Comparison of ENCODE assay signal across 34 cellular contexts in the genomic region with DNA sequence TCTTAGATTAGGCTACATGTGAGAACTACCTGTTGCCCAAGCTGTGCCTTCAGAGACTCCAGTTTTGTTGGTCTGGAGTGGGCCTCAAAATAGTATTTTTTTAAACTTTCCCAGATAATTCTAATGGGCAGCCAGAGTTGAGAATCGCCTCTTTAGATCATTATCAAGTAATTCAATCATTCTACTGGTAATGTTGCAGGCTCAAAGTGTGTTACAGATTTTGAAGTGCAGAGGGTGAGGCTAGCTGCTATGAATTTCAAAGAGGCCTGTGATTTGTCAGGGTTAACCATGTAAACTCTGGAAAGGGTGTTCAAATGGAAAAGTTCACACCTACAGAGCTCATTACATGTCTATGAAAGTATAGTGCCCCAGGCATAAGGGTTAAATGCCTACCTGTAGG. TPM values are rescaled to one million over a fixed set of nuclear protein-coding genes. Genes with fewer than 3 reads are reported as not detected.
"Had no signal": no experiment of that assay in that cellular context is flagged by ENCODE, and none has a peak within 500 bp of the region (broad histone marks: within the 10 kb centered on the region; RNA-seq: fewer than 3 reads in every experiment).

No MANE protein-coding gene starts in this region.

- H3K27ac ChIP-seq: adrenal gland, body of pancreas, brain microvascular endothelial cell, VCaP had no signal

- H3K36me3 ChIP-seq: adrenal gland, brain microvascular endothelial cell, breast epithelium had no signal

- H3K9me3 ChIP-seq: adrenal gland, body of pancreas, breast epithelium had no signal

- ATAC-seq: activated CD8-positive, alpha-beta T cell treated with anti-CD3 and anti-CD28 coated beads for 36 hours; activated naive CD4-positive, alpha-beta T cell treated with anti-CD3 and anti-CD28 coated beads, Interleukin-2, amount 50 U/mL, for 72 hours; activated T-cell treated with anti-CD3 and anti-CD28 coated beads, Interleukin-2, amount 50 U/mL, for 4 hours; activated T-cell treated with anti-CD3 and anti-CD28 coated beads, Interleukin-2, amount 50 U/mL, for 72 hours; activated T-helper 17 cell treated with anti-CD3 and anti-CD28 coated beads, Interleukin-2, amount 50 U/mL, for 72 hours; body of pancreas had no signal

- H3K4me3 ChIP-seq: adrenal gland, body of pancreas, breast epithelium had no signal

- H3K27me3 ChIP-seq: adrenal gland, body of pancreas, brain microvascular endothelial cell, breast epithelium had no signal

- DNase-seq: activated B cell treated with CpG ODN at 0.5 μM for 24 hours; activated CD4-positive, alpha-beta memory T cell treated with anti-CD3 and anti-CD28 coated beads for 36 hours; activated CD4-positive, alpha-beta T cell treated with anti-CD3 and anti-CD28 coated beads for 4 hours; activated CD4-positive, alpha-beta T cell treated with anti-CD3 and anti-CD28 coated beads, Interleukin-2, amount 10 ng/mL, durations not matched to agents 24 days and 14 days; activated CD4-positive, alpha-beta T cell treated with anti-CD3 and anti-CD28 coated beads, Interleukin-2, amount 50 U/mL, for 1 hour; activated CD4-positive, alpha-beta T cell treated with anti-CD3 and anti-CD28 coated beads, Interleukin-2, amount 50 U/mL, for 4 hours; activated CD4-positive, CD25-positive, alpha-beta regulatory T cell treated with anti-CD3 and anti-CD28 coated beads, Interleukin-2, amount 50 U/mL, for 72 hours; activated CD8-positive, alpha-beta memory T cell treated with anti-CD3 and anti-CD28 coated beads, Interleukin-2, amount 50 U/mL, for 4 hours; activated CD8-positive, alpha-beta T cell treated with anti-CD3 and anti-CD28 coated beads for 36 hours; activated effector memory CD4-positive, alpha-beta T cell treated with anti-CD3 and anti-CD28 coated beads, Interleukin-2, amount 50 U/mL, for 16 hours; activated gamma-delta T cell treated with Interleukin-2 at 50 U/mL for 16 hours; activated naive CD4-positive, alpha-beta T cell; activated naive CD4-positive, alpha-beta T cell treated with anti-CD3 and anti-CD28 coated beads for 36 hours; activated naive CD4-positive, alpha-beta T cell treated with anti-CD3 and anti-CD28 coated beads, Interleukin-2, amount 50 U/mL, for 16 hours; activated naive CD8-positive, alpha-beta T cell treated with anti-CD3 and anti-CD28 coated beads for 36 hours; activated T-cell treated with anti-CD3 and anti-CD28 coated beads for 4 hours; activated T-cell treated with anti-CD3 and anti-CD28 coated beads, Interleukin-2, amount 50 U/mL, for 1 hour; activated T-cell treated with anti-CD3 and anti-CD28 coated beads, Interleukin-2, amount 50 U/mL, for 4 hours; activated T-cell treated with anti-CD3 and anti-CD28 coated beads, Interleukin-2, amount 50 U/mL, for 72 hours; adrenal gland; amniotic stem cell; aorta; body of pancreas; brain microvascular endothelial cell; central memory CD4-positive, alpha-beta T cell; T-helper 1 cell; T-helper 2 cell; T-helper 9 cell had no signal

- H3K4me1 ChIP-seq: breast epithelium had no signal

RNA-seq across cellular contexts. Expression of a gene that starts 30.1 kb away (rescaled TPM):
- total RNA-seq: activated B cell treated with CpG ODN at 0.5 μM for 24 hours; activated CD4-positive, alpha-beta memory T cell treated with anti-CD3 and anti-CD28 coated beads for 36 hours; activated CD4-positive, alpha-beta T cell treated with anti-CD3 and anti-CD28 coated beads, Interleukin-2, amount 10 ng/mL, durations not matched to agents 24 days and 14 days; activated CD8-positive, alpha-beta memory T cell treated with anti-CD3 and anti-CD28 coated beads for 36 hours; activated CD8-positive, alpha-beta T cell treated with anti-CD3 and anti-CD28 coated beads for 36 hours; activated naive CD4-positive, alpha-beta T cell treated with anti-CD3 and anti-CD28 coated beads for 36 hours; activated naive CD4-positive, alpha-beta T cell treated with anti-CD3 and anti-CD28 coated beads, Interleukin-2, amount 50 U/mL, for 72 hours; activated naive CD8-positive, alpha-beta T cell treated with anti-CD3 and anti-CD28 coated beads for 36 hours; activated T-cell treated with anti-CD3 and anti-CD28 coated beads, Interleukin-2, amount 50 U/mL, for 4 hours; activated T-cell treated with anti-CD3 and anti-CD28 coated beads, Interleukin-2, amount 50 U/mL, for 72 hours; activated T-helper 1 cell treated with anti-CD3 and anti-CD28 coated beads, Interleukin-12 subunit alpha, Interleukin-12 subunit beta, Interleukin-2, Interleukin-4 antibody, amounts not matched to agents 30 ng/mL and 10 ng/mL and 1 ng/mL, durations not matched to agents 14 hours and 24 hours and 36 hours; activated T-helper 17 cell treated with anti-CD3 and anti-CD28 coated beads, Interleukin-2, amount 50 U/mL, for 72 hours had no signal

RNA-seq across cellular contexts. Expression of a gene that starts 56.6 kb away (rescaled TPM):
- total RNA-seq: activated B cell treated with CpG ODN at 0.5 μM for 24 hours; activated CD4-positive, alpha-beta T cell treated with anti-CD3 and anti-CD28 coated beads, Interleukin-2, amount 10 ng/mL, durations not matched to agents 24 days and 14 days; activated T-helper 1 cell treated with anti-CD3 and anti-CD28 coated beads, Interleukin-12 subunit alpha, Interleukin-12 subunit beta, Interleukin-2, Interleukin-4 antibody, amounts not matched to agents 30 ng/mL and 10 ng/mL and 1 ng/mL, durations not matched to agents 14 hours and 24 hours and 36 hours had no signal
